In genomic region chr4:181271241-181271640, GRCh38 we compare ENCODE assay signal across 9 cellular contexts.
"Had no signal": no experiment of that assay in that cellular context is flagged by ENCODE, and none has a peak within 500 bp of the region (broad histone marks: within the 10 kb centered on the region; RNA-seq: fewer than 3 reads in every experiment).

No MANE protein-coding gene starts in this region.

- H2AFZ ChIP-seq: GM23248, GM23338 had no signal

- H3K4me1 ChIP-seq: HAP-1 had no signal

- H3K4me3 ChIP-seq: GM23248, GM23338, HAP-1 had no signal

- H3K4me2 ChIP-seq: GM23338 had no signal

- DNase-seq: GM23248, GOT3, H7, H9, HCEC 1CT, HFFc6 had no signal

- H3K36me3 ChIP-seq: HAP-1 had no signal

- ATAC-seq: GM23338, HCT116 had no signal

- H3K9ac ChIP-seq: GM23248 had no signal

- H3K27ac ChIP-seq: GM23248 had no signal

- H3K9me3 ChIP-seq: HAP-1 had no signal
